Comparison of ENCODE assay signal across 18 cellular contexts in genomic region chr2:232235206-232235605, GRCh38.
DNase-seq lines count a peak whose midpoint lies in the region; ATAC-seq, FAIRE-seq and TF ChIP-seq lines count a peak whose summit lies in the region.
"Had no signal": no experiment of that assay in that cellular context is flagged by ENCODE, and none has a peak within 500 bp of the region (broad histone marks: within the 10 kb centered on the region; RNA-seq: fewer than 3 reads in every experiment).

No MANE protein-coding gene starts in this region.

- no peak overlapping the region for H3K4me3 ChIP-seq in endodermal cell (ENCODE audit: low read length)
- H3K4me3 ChIP-seq in thymus (ENCODE audit: low read length): no peak overlapping the region
- H3K4me3 ChIP-seq: GM12878, PC-9, SJSA1 had no signal

- H3K36me3 Mint-ChIP-seq in endodermal cell (ENCODE audit: low read depth) (peaks cover 3% of the 10 kb centered on the region), natural killer cell (no peaks in the 10 kb centered on the region), T-cell (peaks cover 42% of the 10 kb centered on the region)

- H3K27ac Mint-ChIP-seq in endodermal cell (no peak overlapping the region), natural killer cell (no peak overlapping the region), T-cell (no peak overlapping the region)
- H3K27ac Mint-ChIP-seq: CD4-positive, alpha-beta T cell had no signal

- DNase-seq in NCI-H510A treated with DMSO at 0.1 percent for 48 hours (lab: John Stamatoyannopoulos, UW) (peak; percentile 64), NCI-H510A (lab: John Stamatoyannopoulos, UW) (no peak), GM19239 (ENCODE audit: insufficient read length, low spot score) (no peak), endodermal cell (no peak), natural killer cell (no peak), T-cell (no peak), NCI-H524 treated with DMSO at 0.1 percent for 48 hours (lab: John Stamatoyannopoulos, UW) (no peak)
- DNase-seq: 8988T; CD4-positive, alpha-beta T cell; EL; GDM1; KG1; MM.1S; PC-9; Right ventricle myocardium superior had no signal

- H3K4me1 Mint-ChIP-seq in endodermal cell: peaks cover 36% of the 10 kb centered on the region
- peaks cover 29% of the 10 kb centered on the region in 2 donors for H3K4me1 Mint-ChIP-seq in natural killer cell
- H3K4me1 Mint-ChIP-seq in T-cell: peaks cover 40 to 43% (median 42%) of the 10 kb centered on the region in 3 donors

- POLR2A ChIA-PET in T-cell (lab: Charles Lee): no interaction called here

- no peaks in the 10 kb centered on the region for H3K9me3 ChIP-seq in endodermal cell (ENCODE audit: control insufficient read depth, low read length)
- H3K9me3 ChIP-seq in thymus (ENCODE audit: control insufficient read depth): no peaks in the 10 kb centered on the region
- H3K9me3 ChIP-seq: SJSA1 had no signal

- H3K27me3 ChIP-seq in endodermal cell (ENCODE audit: control insufficient read depth, insufficient read depth, low read length, poor library complexity, severe bottlenecking): peaks cover 23% of the 10 kb centered on the region
- no peaks in the 10 kb centered on the region for H3K27me3 ChIP-seq in thymus (ENCODE audit: control insufficient read depth, insufficient read depth)
- H3K27me3 ChIP-seq: SJSA1 had no signal

- TF ChIP-seq CTCF in endodermal cell (conservative IDR thresholded peaks at IDR 0.05): no peak
- TF ChIP-seq CTCF in natural killer cell (IDR thresholded peaks at IDR 0.05): no peak

- H3K9ac ChIP-seq in endodermal cell (ENCODE audit: extremely low read depth, low read length, poor library complexity, severe bottlenecking): no peak overlapping the region

- H3K4me1 ChIP-seq in endodermal cell (ENCODE audit: control insufficient read depth, insufficient read depth, low read length) (no peaks in the 10 kb centered on the region), thymus (ENCODE audit: control insufficient read depth, insufficient read depth, low read length) (peaks cover 91% of the 10 kb centered on the region)

- H3K27me3 Mint-ChIP-seq in endodermal cell (ENCODE audit: insufficient read depth): peaks cover 8% of the 10 kb centered on the region
- H3K27me3 Mint-ChIP-seq in natural killer cell (ENCODE audit: low read depth in 2 of 2): no peaks in the 10 kb centered on the region
- H3K27me3 Mint-ChIP-seq in T-cell: no peaks in the 10 kb centered on the region
- H3K27me3 Mint-ChIP-seq: CD4-positive, alpha-beta T cell had no signal

- FAIRE-seq in GM19239 (lab: Jason Lieb, UNC): peak; percentile 8
- FAIRE-seq: GM12878 had no signal

- CTCF ChIA-PET in T-cell (lab: Charles Lee): no interaction called here

- H3K9me3 Mint-ChIP-seq in endodermal cell (no peaks in the 10 kb centered on the region), natural killer cell (no peaks in the 10 kb centered on the region), T-cell (no peaks in the 10 kb centered on the region)
- H3K9me3 Mint-ChIP-seq: CD4-positive, alpha-beta T cell had no signal

- ATAC-seq in natural killer cell (no peak), T-cell (replicated peaks in 1 of 4) (no peak)

- intact Hi-C loops in natural killer cell (cut with micrococcal nuclease): no loop called here

- H3K27ac ChIP-seq in endodermal cell (ENCODE audit: low read depth, low read length): peak overlapping the region; percentile 72
- peak overlapping the region; percentile 65 for H3K27ac ChIP-seq in thymus (ENCODE audit: low read depth)
- H3K27ac ChIP-seq: PC-9, SJSA1 had no signal

- H3K4me3 Mint-ChIP-seq in endodermal cell: no peak overlapping the region
- H3K4me3 Mint-ChIP-seq in natural killer cell: no peak overlapping the region
- no peak overlapping the region for H3K4me3 Mint-ChIP-seq in T-cell
- H3K4me3 Mint-ChIP-seq: CD4-positive, alpha-beta T cell had no signal

- H3K36me3 ChIP-seq in endodermal cell (ENCODE audit: control insufficient read depth, insufficient read depth, low read length) (no peaks in the 10 kb centered on the region), thymus (ENCODE audit: control insufficient read depth, insufficient read depth) (peaks cover 7% of the 10 kb centered on the region)
